22 cellular contexts compared by ENCODE assay signal in the genomic region with DNA sequence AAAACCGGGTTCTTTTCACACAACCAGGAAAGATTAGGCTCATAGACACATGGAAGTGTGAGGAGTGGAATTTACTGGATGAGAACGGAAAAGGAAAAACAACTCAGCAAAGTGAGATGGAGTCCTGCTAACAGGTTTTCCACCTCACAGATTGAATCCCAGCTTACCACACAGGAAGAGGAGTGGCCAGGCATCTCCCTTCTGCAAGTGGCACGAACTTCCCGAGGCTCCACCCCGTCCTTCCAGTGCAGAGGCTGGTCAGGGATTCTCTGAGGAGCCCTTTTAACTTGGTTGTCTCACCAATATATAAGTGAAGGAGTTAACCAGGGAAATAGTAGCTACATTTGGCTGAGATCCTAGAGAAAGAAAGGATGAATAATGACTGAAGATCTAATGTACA.
DNase-seq lines count a peak whose midpoint lies in the region; ATAC-seq and TF ChIP-seq lines count a peak whose summit lies in the region.
"Had no signal": no experiment of that assay in that cellular context is flagged by ENCODE, and none has a peak within 500 bp of the region (broad histone marks: within the 10 kb centered on the region; RNA-seq: fewer than 3 reads in every experiment).

No MANE protein-coding gene starts in this region.

- POLR2A ChIA-PET in Panc1 (lab: Charles Lee) = interaction anchor here (0.5 kb wide), 1 partner anchor 26 kb away, joined by 6 read pairs; no protein-coding TSS in a partner anchor
- POLR2A ChIA-PET in naive thymus-derived CD8-positive, alpha-beta T cell (lab: Charles Lee) = no interaction called here

- no peak for ATAC-seq in Panc1
- ATAC-seq in naive thymus-derived CD8-positive, alpha-beta T cell = no peak
- ATAC-seq: GM12878 had no signal

- peaks cover under 1% of the 10 kb centered on the region for H3K4me1 Mint-ChIP-seq in endodermal cell
- peaks cover 13% of the 10 kb centered on the region for H3K4me1 Mint-ChIP-seq in nephron
- H3K4me1 Mint-ChIP-seq in naive thymus-derived CD8-positive, alpha-beta T cell = peaks cover 3 to 26% (median 16%) of the 10 kb centered on the region in 4 donors

- TF ChIP-seq CTCF in Panc1 (IDR thresholded peaks at IDR 0.05) (no peak), endodermal cell (conservative IDR thresholded peaks at IDR 0.05) (no peak), nephron (IDR thresholded peaks at IDR 0.05; ENCODE audit: unreplicated experiment in 3 of 3) (no peak)

- H3K27ac ChIP-seq in Panc1 (ENCODE audit: low read length) (no peak overlapping the region), endodermal cell (ENCODE audit: low read depth, low read length) (no peak overlapping the region)
- H3K27ac ChIP-seq: BLaER1, KMS-11, Peyer's patch, SJCRH30 had no signal

- H3K9ac ChIP-seq in endodermal cell (ENCODE audit: extremely low read depth, low read length, poor library complexity, severe bottlenecking) = no peak overlapping the region
- H3K9ac ChIP-seq: BLaER1, KMS-11 had no signal

- 92 to 100% methylated on average over 1 to 5 of the region's 5 CpGs for WGBS in endodermal cell (ENCODE audit: insufficient coverage in 1 of 2, insufficient read length in 1 of 2), 2 experiments

- H3K27me3 ChIP-seq in Panc1 (ENCODE audit: control insufficient read depth, insufficient read depth, low read length) (no peaks in the 10 kb centered on the region), endodermal cell (ENCODE audit: control insufficient read depth, insufficient read depth, low read length, poor library complexity, severe bottlenecking) (no peaks in the 10 kb centered on the region)
- H3K27me3 ChIP-seq: BLaER1, Peyer's patch, SJCRH30 had no signal

- H3K4me1 ChIP-seq in Panc1 (ENCODE audit: control insufficient read depth, insufficient read depth, low read length) = no peaks in the 10 kb centered on the region
- no peaks in the 10 kb centered on the region for H3K4me1 ChIP-seq in endodermal cell (ENCODE audit: control insufficient read depth, insufficient read depth, low read length)
- H3K4me1 ChIP-seq: BLaER1, Caco-2, Peyer's patch, SJCRH30 had no signal

- peaks cover 17% of the 10 kb centered on the region for H3K36me3 ChIP-seq in Panc1 (ENCODE audit: control insufficient read depth, insufficient read depth, low read length)
- H3K36me3 ChIP-seq in endodermal cell (ENCODE audit: control insufficient read depth, insufficient read depth, low read length) = peaks cover 39% of the 10 kb centered on the region

- H3K9me3 Mint-ChIP-seq in endodermal cell (peaks cover 14% of the 10 kb centered on the region), nephron (no peaks in the 10 kb centered on the region)
- H3K9me3 Mint-ChIP-seq in naive thymus-derived CD8-positive, alpha-beta T cell = peaks cover 0 to 3% (median 0%) of the 10 kb centered on the region in 9 donors

- H3K27ac Mint-ChIP-seq in endodermal cell (no peak overlapping the region), nephron (peak overlapping the region in 2 of 3 experiments; percentile 18 to 43)
- H3K27ac Mint-ChIP-seq in naive thymus-derived CD8-positive, alpha-beta T cell = no peak overlapping the region
- H3K27ac Mint-ChIP-seq: CD4-positive, alpha-beta T cell had no signal

- H3K9me3 ChIP-seq in Panc1 (ENCODE audit: control insufficient read depth, insufficient read depth, low read depth, low read length) = no peaks in the 10 kb centered on the region
- H3K9me3 ChIP-seq in endodermal cell (ENCODE audit: control insufficient read depth, low read length) = peaks cover 28% of the 10 kb centered on the region
- H3K9me3 ChIP-seq: HAP-1, Peyer's patch, SJCRH30 had no signal

- no peak overlapping the region for H3K4me3 Mint-ChIP-seq in endodermal cell
- peak overlapping the region in 2 of 3 experiments; percentile 42 to 59 for H3K4me3 Mint-ChIP-seq in nephron
- H3K4me3 Mint-ChIP-seq in naive thymus-derived CD8-positive, alpha-beta T cell = no peak overlapping the region
- H3K4me3 Mint-ChIP-seq: CD4-positive, alpha-beta T cell had no signal

- H3K27me3 Mint-ChIP-seq in endodermal cell (ENCODE audit: insufficient read depth) (no peaks in the 10 kb centered on the region), nephron (ENCODE audit: low read depth) (no peaks in the 10 kb centered on the region)
- no peaks in the 10 kb centered on the region for H3K27me3 Mint-ChIP-seq in naive thymus-derived CD8-positive, alpha-beta T cell
- H3K27me3 Mint-ChIP-seq: CD4-positive, alpha-beta T cell had no signal

- peak; percentile 7 for DNase-seq in H4 (ENCODE audit: low spot score)
- no peak for DNase-seq in Panc1 (ENCODE audit: low read depth, low spot score)
- DNase-seq in endodermal cell = peak; percentile 59
- DNase-seq in naive thymus-derived CD8-positive, alpha-beta T cell = no peak
- no peak for DNase-seq in NCI-H1092 (lab: John Stamatoyannopoulos, UW)
- DNase-seq in stimulated activated naive CD4-positive, alpha-beta T cell (lab: John Stamatoyannopoulos, UW) = no peak
- DNase-seq: Caco-2; CD4-positive, alpha-beta T cell; DMS 273 treated with DMSO at 0.1 percent for 48 hours; DMS79 treated with DMSO at 0.1 percent for 48 hours; NCI-H1105; NCI-H2029 treated with DMSO at 0.1 percent for 48 hours; NCI-H345; NCI-H524; NCI-H774; Peyer's patch; SJCRH30 had no signal

- H3K36me3 Mint-ChIP-seq in endodermal cell (ENCODE audit: low read depth) = peaks cover 48% of the 10 kb centered on the region
- H3K36me3 Mint-ChIP-seq in nephron (ENCODE audit: low read depth) = peaks cover 51% of the 10 kb centered on the region
- peaks cover 11 to 46% (median 41%) of the 10 kb centered on the region in 3 donors for H3K36me3 Mint-ChIP-seq in naive thymus-derived CD8-positive, alpha-beta T cell

- H3K4me3 ChIP-seq in Panc1 (ENCODE audit: low read depth in 2 of 2, low read length in 2 of 2) = no peak overlapping the region
- H3K4me3 ChIP-seq in endodermal cell (ENCODE audit: low read length) = no peak overlapping the region
- H3K4me3 ChIP-seq: BLaER1, GM12878, HAP-1, Peyer's patch, SJCRH30 had no signal

- in situ Hi-C loops in Panc1 (cut with HindIII; ENCODE audit: low pct_unique_long_range_greater_than_20kb, low sequenced_read_pairs) = no loop called here

- TSS peak; percentile 29 for BruUV-seq in Panc1 (replicated peaks; lab: Mats Ljungman, UMichigan)

- intact Hi-C loops in Panc1 (cut with micrococcal nuclease; ENCODE audit: unreplicated experiment) = no loop called here

- CTCF ChIA-PET in Panc1 (lab: Charles Lee) = interaction anchor here (0.7 kb wide), 1 partner anchor 77 kb away, joined by 5 read pairs; no protein-coding TSS in a partner anchor

Comparison
In these comparisons a context has a peak if more than half of its experiments do, and no peak if none do; other contexts are left out.
1. DNase-seq: peak in H4 (single experiment) and endodermal cell (single experiment); none in Panc1 (single experiment), naive thymus-derived CD8-positive, alpha-beta T cell (0 of 10), NCI-H1092 (single experiment) and stimulated activated naive CD4-positive, alpha-beta T cell (0 of 6).
2. H3K27ac Mint-ChIP-seq: peak in nephron (2 of 3); none in endodermal cell (single experiment) and naive thymus-derived CD8-positive, alpha-beta T cell (0 of 10).
3. H3K4me3 Mint-ChIP-seq: peak in nephron (2 of 3); none in endodermal cell (single experiment) and naive thymus-derived CD8-positive, alpha-beta T cell (0 of 10).